In genomic region chr16:17160285-17160854, GRCh38 we compare ENCODE assay signal across 16 cellular contexts.
DNase-seq lines count a peak whose midpoint lies in the region; ATAC-seq and TF ChIP-seq lines count a peak whose summit lies in the region.
"Had no signal": no experiment of that assay in that cellular context is flagged by ENCODE, and none has a peak within 500 bp of the region (broad histone marks: within the 10 kb centered on the region; RNA-seq: fewer than 3 reads in every experiment).

No MANE protein-coding gene starts in this region.

- TF ChIP-seq CTCF in BE2C (IDR thresholded peaks at IDR 0.05; ENCODE audit: low read depth, low read length) (no peak), gastroesophageal sphincter (IDR thresholded peaks at IDR 0.05) (no peak), thyroid gland (IDR thresholded peaks at IDR 0.05) (no peak)

- H3K27ac ChIP-seq in gastroesophageal sphincter: no peak overlapping the region
- H3K27ac ChIP-seq in thyroid gland: no peak overlapping the region
- H3K27ac ChIP-seq: HL-60, stomach had no signal

- intact Hi-C loops in thyroid gland (cut with DNase I): no loop called here

- WGBS in gastroesophageal sphincter (ENCODE audit: low coverage in 1 of 2), 2 donors: 70 to 78% methylated on average over 9 to 11 of the region's 18 CpGs
- WGBS in thyroid gland, 2 donors: 70 to 77% methylated on average over 16 to 18 of the region's 18 CpGs

- TF ChIP-seq POLR2A in gastroesophageal sphincter (IDR thresholded peaks at IDR 0.05) (no peak), thyroid gland (IDR thresholded peaks at IDR 0.05) (no peak)

- H3K36me3 ChIP-seq in BE2C (no peaks in the 10 kb centered on the region), iPS-15b (ENCODE audit: control insufficient read depth, insufficient read depth, low read length) (no peaks in the 10 kb centered on the region), gastroesophageal sphincter (peaks cover 0 to 21% of the 10 kb centered on the region in 2 donors), thyroid gland (no peaks in the 10 kb centered on the region)

- H3K9me3 ChIP-seq in BE2C: no peaks in the 10 kb centered on the region
- H3K9me3 ChIP-seq in iPS-15b (ENCODE audit: control insufficient read depth, insufficient read depth, low read length): no peaks in the 10 kb centered on the region
- no peaks in the 10 kb centered on the region for H3K9me3 ChIP-seq in gastroesophageal sphincter
- no peaks in the 10 kb centered on the region for H3K9me3 ChIP-seq in thyroid gland
- H3K9me3 ChIP-seq: stomach had no signal

- TF ChIP-seq EP300 in gastroesophageal sphincter (IDR thresholded peaks at IDR 0.05): no peak

- H3K4me1 ChIP-seq in BE2C: no peaks in the 10 kb centered on the region
- H3K4me1 ChIP-seq in iPS-15b (ENCODE audit: control insufficient read depth, insufficient read depth, low read length): peaks cover 17% of the 10 kb centered on the region
- H3K4me1 ChIP-seq in gastroesophageal sphincter: no peaks in the 10 kb centered on the region
- H3K4me1 ChIP-seq in thyroid gland: no peaks in the 10 kb centered on the region

- no peak overlapping the region for H3K4me3 ChIP-seq in BE2C (ENCODE audit: low read depth, low read length)
- H3K4me3 ChIP-seq in iPS-15b (ENCODE audit: low read depth, low read length): peak overlapping the region; percentile 27
- no peak overlapping the region for H3K4me3 ChIP-seq in gastroesophageal sphincter
- no peak overlapping the region for H3K4me3 ChIP-seq in thyroid gland (replicated peaks in 1 of 3)
- H3K4me3 ChIP-seq: stomach had no signal

- H3K27me3 ChIP-seq in BE2C: no peaks in the 10 kb centered on the region
- no peaks in the 10 kb centered on the region for H3K27me3 ChIP-seq in iPS-15b (ENCODE audit: control insufficient read depth, insufficient read depth, low read length)
- no peaks in the 10 kb centered on the region for H3K27me3 ChIP-seq in gastroesophageal sphincter
- no peaks in the 10 kb centered on the region for H3K27me3 ChIP-seq in thyroid gland
- H3K27me3 ChIP-seq: stomach had no signal

- no peak for ATAC-seq in gastroesophageal sphincter
- ATAC-seq: HCT116 had no signal

- H3K9ac ChIP-seq in iPS-15b (ENCODE audit: low read depth, low read length): no peak overlapping the region

- peak; percentile 19 for DNase-seq in BE2C
- DNase-seq in HT1080 (ENCODE audit: low read depth): peak; percentile 2
- DNase-seq in NCI-H748 treated with DMSO at 0.1 percent for 48 hours (lab: John Stamatoyannopoulos, UW): peak; percentile 53
- no peak for DNase-seq in NCI-H146 treated with DMSO at 0.1 percent for 48 hours (lab: John Stamatoyannopoulos, UW; ENCODE audit: unreplicated experiment)
- no peak for DNase-seq in thyroid gland
- DNase-seq in activated CD4-positive, alpha-beta T cell treated with anti-CD3 and anti-CD28 coated beads, Interleukin-2, amount 50 U/mL, for 1 hour: no peak
- DNase-seq: activated CD4-positive, alpha-beta T cell treated with anti-CD3 and anti-CD28 coated beads for 1 hour; activated CD8-positive, alpha-beta memory T cell treated with anti-CD3 and anti-CD28 coated beads, Interleukin-2, amount 50 U/mL, for 48 hours; activated naive CD8-positive, alpha-beta T cell treated with anti-CD3 and anti-CD28 coated beads for 36 hours; Calu3; NCI-H226; stomach had no signal

Comparison
In these comparisons a context has a peak if more than half of its experiments do, and no peak if none do; other contexts are left out.
1. DNase-seq: peak in BE2C (single experiment), HT1080 (single experiment) and NCI-H748 treated with DMSO at 0.1 percent for 48 hours (single experiment); none in NCI-H146 treated with DMSO at 0.1 percent for 48 hours (single experiment), thyroid gland (0 of 2) and activated CD4-positive, alpha-beta T cell treated with anti-CD3 and anti-CD28 coated beads, Interleukin-2, amount 50 U/mL, for 1 hour (single experiment).